1 cellular context compared by ENCODE assay signal in genomic region chr9:14373319-14373632, GRCh38.
TF ChIP-seq lines count a peak whose summit lies in the region.

No MANE protein-coding gene starts in this region.

TF ChIP-seq in IMR-90, 13 proteins besides CTCF, POLR2A, EP300 and RAD21:
- no peak for TF ChIP-seq CHD1 (IDR thresholded peaks at IDR 0.05; ENCODE audit: low read depth, low read length)
- TF ChIP-seq MAZ (IDR thresholded peaks at IDR 0.05; ENCODE audit: borderline replicate concordance, low read depth, low read length): no peak
- no peak for TF ChIP-seq RFX5 (IDR thresholded peaks at IDR 0.05; ENCODE audit: low read depth, low read length)
- TF ChIP-seq RCOR1 (IDR thresholded peaks at IDR 0.05; ENCODE audit: insufficient replicate concordance, low read length): no peak
- TF ChIP-seq MAFK (IDR thresholded peaks at IDR 0.05; ENCODE audit: low read depth, low read length): no peak
- TF ChIP-seq USF2 (IDR thresholded peaks at IDR 0.05; ENCODE audit: low read depth, low read length): no peak
- no peak for TF ChIP-seq NFE2L2 (IDR thresholded peaks at IDR 0.05; ENCODE audit: low read depth, low read length)
- TF ChIP-seq ELK1 (IDR thresholded peaks at IDR 0.05; ENCODE audit: borderline replicate concordance, low read depth, low read length): no peak
- TF ChIP-seq FOS (IDR thresholded peaks at IDR 0.05; ENCODE audit: low read depth, low read length): no peak
- TF ChIP-seq CEBPB (IDR thresholded peaks at IDR 0.05; ENCODE audit: low read depth, low read length): no peak
- TF ChIP-seq SMC3 (IDR thresholded peaks at IDR 0.05; ENCODE audit: low read depth, low read length): no peak
- TF ChIP-seq BHLHE40 (IDR thresholded peaks at IDR 0.05; ENCODE audit: low read depth, low read length): no peak
- TF ChIP-seq MXI1 (IDR thresholded peaks at IDR 0.05; ENCODE audit: borderline replicate concordance, low read depth, low read length): no peak
